ENCODE assay signal across 14 cellular contexts in the genomic region with DNA sequence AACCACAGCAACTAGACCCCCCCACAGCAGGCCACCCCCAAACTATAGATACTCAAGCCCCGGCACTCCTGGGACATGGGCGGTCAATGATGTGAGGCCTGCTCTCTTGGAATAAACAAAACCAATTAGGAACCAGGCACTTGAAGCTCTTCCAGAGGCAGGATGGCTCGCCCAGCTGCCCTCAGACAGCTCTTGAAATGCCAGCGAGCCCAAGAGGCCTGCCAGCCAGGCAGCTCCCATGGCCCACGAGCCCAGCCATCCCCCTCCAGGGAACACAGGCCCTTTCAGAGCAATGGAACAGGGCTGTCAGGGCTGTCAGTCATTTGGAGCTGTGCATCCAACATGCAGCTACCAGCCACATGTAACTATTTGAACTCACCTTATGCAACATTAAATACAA. TPM values are rescaled to one million over a fixed set of nuclear protein-coding genes. Genes with fewer than 3 reads are reported as not detected.
DNase-seq lines count a peak whose midpoint lies in the region; ATAC-seq and TF ChIP-seq lines count a peak whose summit lies in the region.
"Had no signal": no experiment of that assay in that cellular context is flagged by ENCODE, and none has a peak within 500 bp of the region (broad histone marks: within the 10 kb centered on the region; RNA-seq: fewer than 3 reads in every experiment).

No MANE protein-coding gene starts in this region.

- H3K36me3 ChIP-seq in psoas muscle (ENCODE audit: insufficient read depth in 1 of 2, low read depth in 1 of 2) = peaks cover 0 to 25% of the 10 kb centered on the region in 2 donors
- H3K36me3 ChIP-seq: WERI-Rb-1 had no signal

- H3K27ac ChIP-seq in psoas muscle = peak overlapping the region; percentile 62
- H3K27ac ChIP-seq: A549, SK-N-MC, tibial nerve, WERI-Rb-1 had no signal

- no peak overlapping the region for H3K4me3 ChIP-seq in psoas muscle
- H3K4me3 ChIP-seq: A549, SK-N-MC, tibial nerve had no signal

- no peaks in the 10 kb centered on the region for H3K27me3 ChIP-seq in psoas muscle (ENCODE audit: insufficient read depth in 3 of 3, low read length in 2 of 3)
- H3K27me3 ChIP-seq: tibial nerve had no signal

- H3K36me3 Mint-ChIP-seq in effector memory CD8-positive, alpha-beta T cell (ENCODE audit: insufficient read depth) = peaks cover 39% of the 10 kb centered on the region

- no peaks in the 10 kb centered on the region for H3K9me3 ChIP-seq in psoas muscle
- H3K9me3 ChIP-seq: A549, tibial nerve had no signal

- H3K27ac Mint-ChIP-seq in effector memory CD8-positive, alpha-beta T cell = peak overlapping the region; percentile 88

- peak overlapping the region; percentile 46 to 60 for H3K4me3 Mint-ChIP-seq in effector memory CD8-positive, alpha-beta T cell

- ATAC-seq in effector memory CD8-positive, alpha-beta T cell (replicated peaks) = no peak
- peak in 3 of 4 donors; percentile 27 to 48 (median 29) for ATAC-seq in psoas muscle
- ATAC-seq: A549 had no signal

- peak; percentile 6 to 45 for DNase-seq in NCI-H524 (lab: John Stamatoyannopoulos, UW)
- DNase-seq in NCI-H524 treated with DMSO at 0.1 percent for 48 hours (lab: John Stamatoyannopoulos, UW) = no peak
- peak; percentile 1 for DNase-seq in NCI-H187 treated with DMSO at 0.1 percent for 48 hours (lab: John Stamatoyannopoulos, UW)
- DNase-seq in effector memory CD8-positive, alpha-beta T cell = no peak
- no peak for DNase-seq in psoas muscle
- DNase-seq in occipital lobe (lab: John Stamatoyannopoulos, UW) = no peak
- DNase-seq in activated gamma-delta T cell (lab: John Stamatoyannopoulos, UW) = no peak
- no peak for DNase-seq in NCI-H1417 treated with DMSO at 0.1 percent for 48 hours (lab: John Stamatoyannopoulos, UW)
- DNase-seq: hippocampal formation, NCI-H1092 treated with DMSO at 0.1 percent for 48 hours, WERI-Rb-1 had no signal

- no peaks in the 10 kb centered on the region for H3K27me3 Mint-ChIP-seq in effector memory CD8-positive, alpha-beta T cell

- no peaks in the 10 kb centered on the region for H3K9me3 Mint-ChIP-seq in effector memory CD8-positive, alpha-beta T cell

- WGBS in psoas muscle, 3 donors = 32 to 52% (median 33%) methylated on average over 5 of the region's 5 CpGs

- intact Hi-C loops in psoas muscle (cut with DNase I) = no loop called here

- TF ChIP-seq CTCF in psoas muscle (IDR thresholded peaks at IDR 0.05) = no peak

- peaks cover 46% of the 10 kb centered on the region for H3K4me1 ChIP-seq in psoas muscle

- H3K4me1 Mint-ChIP-seq in effector memory CD8-positive, alpha-beta T cell (ENCODE audit: low read depth in 2 of 2) = peaks cover 42 to 71% of the 10 kb centered on the region in 2 donors

RNA-seq across cellular contexts. Expression of a gene that starts 34.0 kb away (rescaled TPM):
- total RNA-seq in psoas muscle (10 to 100 TPM; 29.1 to 48.6 (median 33.5) TPM), occipital lobe (43.8 TPM)
- polyA plus RNA-seq in psoas muscle = 10 to 100 TPM; 28.8 to 56.1 (median 37.8) TPM

RNA-seq across cellular contexts. Expression of a gene that starts 43.6 kb away (rescaled TPM):
- total RNA-seq in psoas muscle = 10 to 100 TPM; 22.1 to 41.3 (median 28.5) TPM
- polyA plus RNA-seq in psoas muscle = 10 to 100 TPM; 30.5 to 76.4 (median 46.9) TPM
- total RNA-seq in occipital lobe = 11.4 TPM

Comparison
In these comparisons a context has a peak if more than half of its experiments do, and no peak if none do; other contexts are left out.
1. DNase-seq: peak in NCI-H524 (2 of 2) and NCI-H187 treated with DMSO at 0.1 percent for 48 hours (single experiment); none in NCI-H524 treated with DMSO at 0.1 percent for 48 hours (single experiment), effector memory CD8-positive, alpha-beta T cell (0 of 3), psoas muscle (0 of 2), occipital lobe (single experiment), activated gamma-delta T cell (single experiment) and NCI-H1417 treated with DMSO at 0.1 percent for 48 hours (single experiment).